ENCODE assay signal across 1 cellular context in genomic region chr6:44201200-44201599, GRCh38.
TF ChIP-seq lines count a peak whose summit lies in the region.

No MANE protein-coding gene starts in this region.

TF ChIP-seq in WTC11, 78 proteins besides CTCF, POLR2A, EP300 and RAD21 (continued from another document):
- TF ChIP-seq, protein P1, sequence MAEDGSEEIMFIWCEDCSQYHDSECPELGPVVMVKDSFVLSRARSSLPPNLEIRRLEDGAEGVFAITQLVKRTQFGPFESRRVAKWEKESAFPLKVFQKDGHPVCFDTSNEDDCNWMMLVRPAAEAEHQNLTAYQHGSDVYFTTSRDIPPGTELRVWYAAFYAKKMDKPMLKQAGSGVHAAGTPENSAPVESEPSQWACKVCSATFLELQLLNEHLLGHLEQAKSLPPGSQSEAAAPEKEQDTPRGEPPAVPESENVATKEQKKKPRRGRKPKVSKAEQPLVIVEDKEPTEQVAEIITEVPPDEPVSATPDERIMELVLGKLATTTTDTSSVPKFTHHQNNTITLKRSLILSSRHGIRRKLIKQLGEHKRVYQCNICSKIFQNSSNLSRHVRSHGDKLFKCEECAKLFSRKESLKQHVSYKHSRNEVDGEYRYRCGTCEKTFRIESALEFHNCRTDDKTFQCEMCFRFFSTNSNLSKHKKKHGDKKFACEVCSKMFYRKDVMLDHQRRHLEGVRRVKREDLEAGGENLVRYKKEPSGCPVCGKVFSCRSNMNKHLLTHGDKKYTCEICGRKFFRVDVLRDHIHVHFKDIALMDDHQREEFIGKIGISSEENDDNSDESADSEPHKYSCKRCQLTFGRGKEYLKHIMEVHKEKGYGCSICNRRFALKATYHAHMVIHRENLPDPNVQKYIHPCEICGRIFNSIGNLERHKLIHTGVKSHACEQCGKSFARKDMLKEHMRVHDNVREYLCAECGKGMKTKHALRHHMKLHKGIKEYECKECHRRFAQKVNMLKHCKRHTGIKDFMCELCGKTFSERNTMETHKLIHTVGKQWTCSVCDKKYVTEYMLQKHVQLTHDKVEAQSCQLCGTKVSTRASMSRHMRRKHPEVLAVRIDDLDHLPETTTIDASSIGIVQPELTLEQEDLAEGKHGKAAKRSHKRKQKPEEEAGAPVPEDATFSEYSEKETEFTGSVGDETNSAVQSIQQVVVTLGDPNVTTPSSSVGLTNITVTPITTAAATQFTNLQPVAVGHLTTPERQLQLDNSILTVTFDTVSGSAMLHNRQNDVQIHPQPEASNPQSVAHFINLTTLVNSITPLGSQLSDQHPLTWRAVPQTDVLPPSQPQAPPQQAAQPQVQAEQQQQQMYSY (CRISPR knock-in tag; IDR thresholded peaks at IDR 0.05) = no peak
- TF ChIP-seq NFE2L1 (CRISPR knock-in tag; IDR thresholded peaks at IDR 0.05) = no peak
- no peak for TF ChIP-seq MYBL2 (CRISPR knock-in tag; IDR thresholded peaks at IDR 0.05)
- no peak for TF ChIP-seq ZNF416 (CRISPR knock-in tag; IDR thresholded peaks at IDR 0.05)
- TF ChIP-seq ZNF512 (CRISPR knock-in tag; IDR thresholded peaks at IDR 0.05; ENCODE audit: borderline replicate concordance) = no peak
- no peak for TF ChIP-seq JAZF1 (CRISPR knock-in tag; IDR thresholded peaks at IDR 0.05)
- no peak for TF ChIP-seq ZNF219 (CRISPR knock-in tag; IDR thresholded peaks at IDR 0.05; ENCODE audit: borderline replicate concordance)
- TF ChIP-seq NR1H2 (CRISPR knock-in tag; IDR thresholded peaks at IDR 0.05) = no peak
TF ChIP-seq in WTC11: peak in this region for 0.
